9 cellular contexts compared by ENCODE assay signal in genomic region chr1:57770772-57771171, GRCh38.
DNase-seq lines count a peak whose midpoint lies in the region; ATAC-seq and TF ChIP-seq lines count a peak whose summit lies in the region.
"Had no signal": no experiment of that assay in that cellular context is flagged by ENCODE, and none has a peak within 500 bp of the region (broad histone marks: within the 10 kb centered on the region; RNA-seq: fewer than 3 reads in every experiment).

No MANE protein-coding gene starts in this region.

- peak; percentile 66 for ATAC-seq in HG02885 (IDR thresholded peaks at IDR 0.05; ENCODE audit: poor library complexity, unreplicated experiment)
- ATAC-seq in SK-N-SH treated with all-trans-retinoic acid at 6 μM for 48 hours: peak; percentile 74
- no peak for ATAC-seq in omental fat pad (ENCODE audit: low FRiP score)
- ATAC-seq: left cardiac atrium had no signal

- TF ChIP-seq CTCF in omental fat pad (IDR thresholded peaks at IDR 0.05): no peak

- DNase-seq in ELR (ENCODE audit: low read depth) (peak; percentile 13), left kidney (ENCODE audit: low read depth, low spot score) (peak; percentile 5), NCI-H2029 (lab: John Stamatoyannopoulos, UW) (no peak), omental fat pad (ENCODE audit: low spot score) (no peak), T-helper 1 cell (no peak)
- DNase-seq: aorta, left cardiac atrium had no signal

TF ChIP-seq in SK-N-SH treated with all-trans-retinoic acid at 6 μM for 48 hours, 23 proteins besides CTCF, POLR2A, EP300 and RAD21:
- TF ChIP-seq TOX (CRISPR knock-in tag; IDR thresholded peaks at IDR 0.05; ENCODE audit: borderline replicate concordance) (no peak), ZC3H10 (CRISPR knock-in tag; IDR thresholded peaks at IDR 0.05) (no peak), ZFP3 (CRISPR knock-in tag; IDR thresholded peaks at IDR 0.05) (no peak), ZNF565 (CRISPR knock-in tag; conservative IDR thresholded peaks at IDR 0.05; ENCODE audit: low read depth) (no peak), PPARA (CRISPR knock-in tag; IDR thresholded peaks at IDR 0.05; ENCODE audit: borderline replicate concordance) (no peak), PATZ1 (CRISPR knock-in tag; IDR thresholded peaks at IDR 0.05; ENCODE audit: borderline replicate concordance) (no peak), RARB (CRISPR knock-in tag; IDR thresholded peaks at IDR 0.05) (no peak), CREB5 (CRISPR knock-in tag; IDR thresholded peaks at IDR 0.05; ENCODE audit: low read depth) (no peak), ZNF8 (CRISPR knock-in tag; IDR thresholded peaks at IDR 0.05) (no peak), SNAI2 (CRISPR knock-in tag; IDR thresholded peaks at IDR 0.05) (no peak), ARNTL (CRISPR knock-in tag; IDR thresholded peaks at IDR 0.05; ENCODE audit: borderline replicate concordance, low read depth) (no peak)

Comparison
In these comparisons a context has a peak if more than half of its experiments do, and no peak if none do; other contexts are left out.
1. DNase-seq: peak in ELR (single experiment) and left kidney (single experiment); none in NCI-H2029 (single experiment), omental fat pad (single experiment) and T-helper 1 cell (0 of 5).